ENCODE assay signal across 27 cellular contexts in the genomic region with DNA sequence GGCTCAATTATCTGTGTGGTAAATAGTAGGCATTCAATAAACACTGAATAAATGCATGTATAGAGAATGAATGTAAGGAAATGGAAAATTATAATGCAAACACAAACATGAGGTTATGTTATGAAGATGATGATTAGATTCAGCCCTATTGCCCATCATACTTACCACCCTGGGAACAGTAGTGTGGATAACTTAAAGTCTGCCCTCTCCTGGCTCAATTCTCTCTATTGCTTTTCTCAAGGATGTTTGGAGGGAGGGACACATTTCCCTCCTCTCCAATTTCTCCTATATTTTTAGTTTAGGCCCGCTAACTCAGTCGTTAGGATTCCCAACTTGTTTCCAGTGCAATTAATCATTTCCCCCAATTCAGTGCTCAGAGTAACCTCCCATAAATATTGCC.
DNase-seq lines count a peak whose midpoint lies in the region; ATAC-seq and TF ChIP-seq lines count a peak whose summit lies in the region.
"Had no signal": no experiment of that assay in that cellular context is flagged by ENCODE, and none has a peak within 500 bp of the region (broad histone marks: within the 10 kb centered on the region; RNA-seq: fewer than 3 reads in every experiment).

No MANE protein-coding gene starts in this region.

- DNase-seq in MCF 10A (ENCODE audit: unreplicated experiment) (peak; percentile 21), mammary epithelial cell (no peak), WTC11 (ENCODE audit: low spot score) (no peak), mesendoderm (no peak), kidney tubule cell (ENCODE audit: low spot score) (no peak), ACHN (no peak)
- no peak for DNase-seq in activated CD8-positive, alpha-beta memory T cell treated with anti-CD3 and anti-CD28 coated beads for 24 hours
- DNase-seq: CD8-positive, alpha-beta T cell; GOT3; Karpas-422; MM.1S; NCI-H1092; NCI-H1417 treated with DMSO at 0.1 percent for 48 hours; NCI-H187; NCI-H2081 treated with DMSO at 0.1 percent for 48 hours; NCI-H2171; NCI-H226; NCI-H510A treated with DMSO at 0.1 percent for 48 hours; Peyer's patch; SHP77 treated with DMSO at 0.1 percent for 48 hours; T-helper 1 cell had no signal

- H3K79me2 ChIP-seq in mammary epithelial cell (ENCODE audit: insufficient read depth, low read length) (no peaks in the 10 kb centered on the region), mesendoderm (ENCODE audit: control insufficient read depth, insufficient read depth, low read length) (no peaks in the 10 kb centered on the region)

- H3K4ac ChIP-seq in mesendoderm (ENCODE audit: low read depth, low read length) = no peak overlapping the region

- H4K20me1 ChIP-seq in mammary epithelial cell (ENCODE audit: insufficient read depth, low read length) = no peaks in the 10 kb centered on the region

- H3K56ac ChIP-seq in mesendoderm (ENCODE audit: low read length) = peak overlapping the region; percentile 71

- H3K9ac ChIP-seq in mammary epithelial cell (ENCODE audit: insufficient read depth, low read length) (no peak overlapping the region), mesendoderm (ENCODE audit: low read length) (peak overlapping the region; percentile 12)

- H2AK5ac ChIP-seq in mesendoderm (ENCODE audit: low read length) = no peak overlapping the region

- no peaks in the 10 kb centered on the region for H3K79me1 ChIP-seq in mesendoderm (ENCODE audit: low read length)

- H2BK15ac ChIP-seq in mesendoderm (replicated peaks; ENCODE audit: low read depth) = no peak overlapping the region

- no TSS peak for BruUV-seq in MCF 10A (replicated peaks; lab: Mats Ljungman, UMichigan)
- BruUV-seq in mammary epithelial cell (replicated peaks; lab: Mats Ljungman, UMichigan) = no TSS peak

- no peak overlapping the region for H2BK120ac ChIP-seq in mesendoderm (ENCODE audit: low read depth, low read length)

- in situ Hi-C loops in mammary epithelial cell (cut with MboI; ENCODE audit: low sequenced_read_pairs in 2 of 2) (no loop called here), ACHN (cut with HindIII; ENCODE audit: low pct_ligation_motif_present, low pct_unique_long_range_greater_than_20kb, low sequenced_read_pairs) (no loop called here)

- H3K4me3 ChIP-seq in mammary epithelial cell (replicated peaks in 1 of 3; ENCODE audit: insufficient read depth in 1 of 3, low read depth in 2 of 3, low read length in 3 of 3) = no peak overlapping the region
- no peak overlapping the region for H3K4me3 ChIP-seq in mesendoderm (ENCODE audit: low read length)
- H3K4me3 ChIP-seq: A549, Peyer's patch had no signal

- dilution Hi-C loops in mammary epithelial cell (cut with HindIII; ENCODE audit: low sequenced_read_pairs) = no loop called here

- intact Hi-C loops in MCF 10A (cut with micrococcal nuclease) (no loop called here), mammary epithelial cell (cut with micrococcal nuclease) (no loop called here)

- peaks cover 2% of the 10 kb centered on the region for H3K27me3 ChIP-seq in mammary epithelial cell (ENCODE audit: insufficient read depth, low read length)
- H3K27me3 ChIP-seq in mesendoderm (ENCODE audit: insufficient read depth, low read length, poor library complexity) = no peaks in the 10 kb centered on the region
- H3K27me3 ChIP-seq: Peyer's patch had no signal

- H2AFZ ChIP-seq in mammary epithelial cell (ENCODE audit: low read depth, low read length) = no peak overlapping the region

- TF ChIP-seq CTCF in MCF 10A (IDR thresholded peaks at IDR 0.05; ENCODE audit: unreplicated experiment) = no peak
- TF ChIP-seq CTCF in mammary epithelial cell (conservative IDR thresholded peaks at IDR 0.05 in 1 of 2, IDR thresholded peaks at IDR 0.05 in 1 of 2; ENCODE audit: extremely low read depth in 1 of 2, insufficient read depth in 1 of 2, low read depth in 1 of 2, low read length in 2 of 2) = peak in 1 of 2 donors; percentile 13
- TF ChIP-seq CTCF in LNCAP (IDR thresholded peaks at IDR 0.05) = peak; percentile 20; the same call in 1 of the 2 replicates
- TF ChIP-seq CTCF in WTC11 (IDR thresholded peaks at IDR 0.05) = no peak

- peaks cover 7% of the 10 kb centered on the region for H3K4me1 ChIP-seq in mammary epithelial cell (ENCODE audit: insufficient read depth, low read length)
- H3K4me1 ChIP-seq in mesendoderm (ENCODE audit: control insufficient read depth, low read depth, low read length) = peaks cover 7% of the 10 kb centered on the region
- H3K4me1 ChIP-seq: A549, Peyer's patch had no signal

- peak overlapping the region; percentile 47 for H4K5ac ChIP-seq in mesendoderm (ENCODE audit: low read length)

- H3K27me3 Mint-ChIP-seq in MCF 10A (ENCODE audit: insufficient read depth, unreplicated experiment) = peaks cover 85% of the 10 kb centered on the region
- H3K27me3 Mint-ChIP-seq in WTC11 (ENCODE audit: low read depth) = peaks cover 7% of the 10 kb centered on the region

- CTCF ChIA-PET in MCF 10A (lab: Yijun Ruan, JAX) (interaction anchor here (0.6 to 1.2 kb wide), 4 partner anchors 67 to 698 kb away, joined by 3 to 4 read pairs (median 3); no protein-coding TSS in a partner anchor), mammary epithelial cell (lab: Charles Lee; ENCODE audit: low non-redundant PET) (no interaction called here), WTC11 (lab: Charles Lee) (interaction anchor here (1.1 to 1.3 kb wide), 2 partner anchors 21 to 101 kb away, joined by 3 to 4 read pairs; a partner anchor contains a TSS)

- H3K36me3 Mint-ChIP-seq in MCF 10A (ENCODE audit: insufficient read depth, unreplicated experiment) (no peaks in the 10 kb centered on the region), WTC11 (no peaks in the 10 kb centered on the region)
- H3K36me3 Mint-ChIP-seq: CD8-positive, alpha-beta T cell had no signal

- H2BK5ac ChIP-seq in mesendoderm (ENCODE audit: low read length) = peak overlapping the region; percentile 85

- H3K4me3 Mint-ChIP-seq in MCF 10A (ENCODE audit: unreplicated experiment) (no peak overlapping the region), WTC11 (no peak overlapping the region)
- H3K4me3 Mint-ChIP-seq: B cell; CD8-positive, alpha-beta T cell; T-helper 2 cell treated with Interferon-gamma antibody and Interleukin-4, amounts not matched to agents 5 μg/mL and 100 μg/mL, for 36 hours had no signal

- H3K9me3 ChIP-seq in mammary epithelial cell (replicated peaks; ENCODE audit: insufficient read depth, low read length) = no peaks in the 10 kb centered on the region
- H3K9me3 ChIP-seq: A549, Peyer's patch had no signal

- H3K4me2 ChIP-seq in mammary epithelial cell (ENCODE audit: insufficient read depth, low read depth, low read length) (no peak overlapping the region), mesendoderm (ENCODE audit: low read length) (no peak overlapping the region)
- H3K4me2 ChIP-seq: A549 had no signal

- H3K18ac ChIP-seq in mesendoderm (ENCODE audit: low read length) = no peak overlapping the region

- peaks cover 14% of the 10 kb centered on the region for H3K4me1 Mint-ChIP-seq in MCF 10A (ENCODE audit: insufficient read depth, unreplicated experiment)
- peaks cover 49% of the 10 kb centered on the region for H3K4me1 Mint-ChIP-seq in WTC11
- H3K4me1 Mint-ChIP-seq: B cell had no signal

- 32% methylated on average over 2 of the region's 2 CpGs for WGBS in mammary epithelial cell (ENCODE audit: low coverage, missing lambda C conversion rate)
- no CpG with 5 or more reads among the region's 2 CpGs for WGBS in mesendoderm (ENCODE audit: extremely low coverage, insufficient coverage, low lambda C conversion rate)

- no peaks in the 10 kb centered on the region for H3K36me3 ChIP-seq in mammary epithelial cell (ENCODE audit: insufficient read depth, low read length)
- H3K36me3 ChIP-seq in mesendoderm (ENCODE audit: control insufficient read depth, insufficient read depth, low read length) = no peaks in the 10 kb centered on the region
- H3K36me3 ChIP-seq: Peyer's patch had no signal

- no peak overlapping the region for H3K27ac ChIP-seq in mammary epithelial cell (ENCODE audit: insufficient read depth, low read depth, low read length)
- no peak overlapping the region for H3K27ac ChIP-seq in mesendoderm (ENCODE audit: low read depth, low read length)
- H3K27ac ChIP-seq: A549, C4-2B, Peyer's patch had no signal

- H4K8ac ChIP-seq in mesendoderm (ENCODE audit: low read depth, low read length) = no peak overlapping the region

- no peak overlapping the region for H3K27ac Mint-ChIP-seq in MCF 10A (ENCODE audit: low read depth, unreplicated experiment)
- H3K27ac Mint-ChIP-seq in WTC11 = no peak overlapping the region
- H3K27ac Mint-ChIP-seq: B cell; CD8-positive, alpha-beta T cell; T-helper 2 cell treated with Interferon-gamma antibody and Interleukin-4, amounts not matched to agents 5 μg/mL and 100 μg/mL, for 36 hours had no signal

- H3K23ac ChIP-seq in mesendoderm (ENCODE audit: low read length) = no peak overlapping the region

- ATAC-seq in WTC11 = peak; percentile 42
- ATAC-seq: A549; CD8-positive, alpha-beta T cell; HepG2 had no signal

- POLR2A ChIA-PET in MCF 10A (lab: Yijun Ruan, JAX) (no interaction called here), WTC11 (lab: Charles Lee) (no interaction called here)

- H3K9me3 Mint-ChIP-seq in MCF 10A (ENCODE audit: unreplicated experiment) (no peaks in the 10 kb centered on the region), WTC11 (peaks cover 7% of the 10 kb centered on the region; the same call in 1 of the 2 replicates)
- H3K9me3 Mint-ChIP-seq: CD8-positive, alpha-beta T cell; T-helper 2 cell treated with Interferon-gamma antibody and Interleukin-4, amounts not matched to agents 5 μg/mL and 100 μg/mL, for 36 hours had no signal

TF ChIP-seq in WTC11, 78 proteins besides CTCF, POLR2A, EP300 and RAD21 (continues in another document):
- TF ChIP-seq, protein P1, sequence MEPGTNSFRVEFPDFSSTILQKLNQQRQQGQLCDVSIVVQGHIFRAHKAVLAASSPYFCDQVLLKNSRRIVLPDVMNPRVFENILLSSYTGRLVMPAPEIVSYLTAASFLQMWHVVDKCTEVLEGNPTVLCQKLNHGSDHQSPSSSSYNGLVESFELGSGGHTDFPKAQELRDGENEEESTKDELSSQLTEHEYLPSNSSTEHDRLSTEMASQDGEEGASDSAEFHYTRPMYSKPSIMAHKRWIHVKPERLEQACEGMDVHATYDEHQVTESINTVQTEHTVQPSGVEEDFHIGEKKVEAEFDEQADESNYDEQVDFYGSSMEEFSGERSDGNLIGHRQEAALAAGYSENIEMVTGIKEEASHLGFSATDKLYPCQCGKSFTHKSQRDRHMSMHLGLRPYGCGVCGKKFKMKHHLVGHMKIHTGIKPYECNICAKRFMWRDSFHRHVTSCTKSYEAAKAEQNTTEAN (CRISPR knock-in tag; IDR thresholded peaks at IDR 0.05) = no peak
- no peak for TF ChIP-seq EMX1 (CRISPR knock-in tag; IDR thresholded peaks at IDR 0.05)
